32 cellular contexts compared by ENCODE assay signal in the genomic region with DNA sequence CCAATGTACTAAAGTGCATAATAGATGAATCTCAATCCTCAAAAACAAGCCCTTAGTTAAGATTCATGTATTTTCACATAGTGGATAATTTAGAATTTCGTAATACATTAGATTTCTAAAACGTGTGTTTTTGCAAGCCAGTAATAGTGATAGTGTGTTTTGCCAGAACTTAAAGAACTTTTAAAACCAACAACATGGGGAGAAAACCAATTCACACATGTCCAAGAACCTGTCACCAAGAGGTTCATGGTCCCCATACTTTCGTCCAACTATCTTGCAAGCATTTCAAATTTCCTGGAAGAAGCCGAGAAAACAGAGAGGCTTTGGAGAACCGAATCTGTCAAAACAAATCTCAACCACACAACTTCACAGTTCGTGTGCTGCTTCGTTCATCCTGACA. TPM values are rescaled to one million over a fixed set of nuclear protein-coding genes. Genes with fewer than 3 reads are reported as not detected.
"Had no signal": no experiment of that assay in that cellular context is flagged by ENCODE, and none has a peak within 500 bp of the region (broad histone marks: within the 10 kb centered on the region; RNA-seq: fewer than 3 reads in every experiment).

No MANE protein-coding gene starts in this region.

- H3K4me1 ChIP-seq: adrenal gland, Peyer's patch had no signal

- H3K27me3 ChIP-seq: adrenal gland, Peyer's patch, SJCRH30 had no signal

- DNase-seq: activated CD4-positive, alpha-beta T cell treated with anti-CD3 and anti-CD28 coated beads, Interleukin-2, amount 10 ng/mL, durations not matched to agents 24 days and 14 days; activated CD4-positive, alpha-beta T cell treated with anti-CD3 and anti-CD28 coated beads, Interleukin-2, amount 50 U/mL, for 4 hours; activated CD8-positive, alpha-beta T cell treated with anti-CD3 and anti-CD28 coated beads for 36 hours; activated effector memory CD4-positive, alpha-beta T cell treated with anti-CD3 and anti-CD28 coated beads, Interleukin-2, amount 50 U/mL, for 16 hours; activated naive CD4-positive, alpha-beta T cell; activated naive CD4-positive, alpha-beta T cell treated with anti-CD3 and anti-CD28 coated beads, Interleukin-2, amount 50 U/mL, for 16 hours; activated naive CD8-positive, alpha-beta T cell treated with anti-CD3 and anti-CD28 coated beads for 36 hours; activated T-cell treated with anti-CD3 and anti-CD28 coated beads, Interleukin-2, amount 50 U/mL, for 1 hour; activated T-cell treated with anti-CD3 and anti-CD28 coated beads, Interleukin-2, amount 50 U/mL, for 72 hours; adrenal gland; central memory CD4-positive, alpha-beta T cell; NCI-H1092 treated with DMSO at 0.1 percent for 48 hours; NCI-H1417; NCI-H146; NCI-H187; NCI-H2029 treated with DMSO at 0.1 percent for 48 hours; NCI-H2107; NCI-H2171; NCI-H510A; NCI-H526; NCI-H748 treated with DMSO at 0.1 percent for 48 hours; NK-92 treated with Interleukin-12 subunit alpha and Interleukin-12 subunit beta, amount 100 ng/mL, for 24 hours; PC-3; Peyer's patch; RPMI8226; SJCRH30 had no signal

- H3K4me1 Mint-ChIP-seq: activated CD4-positive, alpha-beta T cell treated with anti-CD3 and anti-CD28 coated beads, Interleukin-2, amount 10 ng/mL, durations not matched to agents 24 days and 14 days; activated naive CD8-positive, alpha-beta T cell treated with anti-CD3 and anti-CD28 coated beads for 36 hours; activated T-helper 17 cell treated with anti-CD3 and anti-CD28 coated beads, Interleukin-2, amount 50 U/mL, for 72 hours had no signal

- H3K36me3 Mint-ChIP-seq: activated naive CD8-positive, alpha-beta T cell treated with anti-CD3 and anti-CD28 coated beads for 36 hours; brain had no signal

- H3K27ac ChIP-seq: adrenal gland, Peyer's patch, SK-N-MC had no signal

- H3K4me3 ChIP-seq: adrenal gland, Peyer's patch, SJCRH30, SK-N-MC had no signal

- H3K9me3 Mint-ChIP-seq: activated CD4-positive, alpha-beta T cell treated with anti-CD3 and anti-CD28 coated beads, Interleukin-2, amount 10 ng/mL, durations not matched to agents 24 days and 14 days; activated CD8-positive, alpha-beta T cell treated with anti-CD3 and anti-CD28 coated beads for 36 hours; activated naive CD8-positive, alpha-beta T cell treated with anti-CD3 and anti-CD28 coated beads for 36 hours; activated T-helper 17 cell treated with anti-CD3 and anti-CD28 coated beads, Interleukin-2, amount 50 U/mL, for 72 hours; T-helper 1 cell treated with Interleukin-12 subunit alpha and Interleukin-12 subunit beta and Interleukin-4 antibody, amounts not matched to agents 30 μg/mL and 1 μg/mL, for 36 hours; T-helper 2 cell treated with Interferon-gamma antibody and Interleukin-4, amounts not matched to agents 5 μg/mL and 100 μg/mL, for 36 hours had no signal

- ATAC-seq: activated CD8-positive, alpha-beta T cell treated with anti-CD3 and anti-CD28 coated beads for 36 hours; activated T-cell treated with anti-CD3 and anti-CD28 coated beads, Interleukin-2, amount 50 U/mL, for 72 hours; activated T-helper 17 cell treated with anti-CD3 and anti-CD28 coated beads, Interleukin-2, amount 50 U/mL, for 72 hours; PC-3 had no signal

- H3K36me3 ChIP-seq: adrenal gland, Peyer's patch, SJCRH30 had no signal

- H3K27me3 Mint-ChIP-seq: activated CD4-positive, alpha-beta T cell treated with anti-CD3 and anti-CD28 coated beads, Interleukin-2, amount 10 ng/mL, durations not matched to agents 24 days and 14 days; activated CD8-positive, alpha-beta T cell treated with anti-CD3 and anti-CD28 coated beads for 36 hours; activated naive CD8-positive, alpha-beta T cell treated with anti-CD3 and anti-CD28 coated beads for 36 hours had no signal

- H3K27ac Mint-ChIP-seq: activated CD4-positive, alpha-beta T cell treated with anti-CD3 and anti-CD28 coated beads, Interleukin-2, amount 10 ng/mL, durations not matched to agents 24 days and 14 days; activated CD8-positive, alpha-beta T cell treated with anti-CD3 and anti-CD28 coated beads for 36 hours; activated naive CD8-positive, alpha-beta T cell treated with anti-CD3 and anti-CD28 coated beads for 36 hours; activated T-cell treated with anti-CD3 and anti-CD28 coated beads, Interleukin-2, amount 50 U/mL, for 72 hours; activated T-helper 17 cell treated with anti-CD3 and anti-CD28 coated beads, Interleukin-2, amount 50 U/mL, for 72 hours; T-helper 1 cell treated with Interleukin-12 subunit alpha and Interleukin-12 subunit beta and Interleukin-4 antibody, amounts not matched to agents 30 μg/mL and 1 μg/mL, for 36 hours; T-helper 2 cell treated with Interferon-gamma antibody and Interleukin-4, amounts not matched to agents 5 μg/mL and 100 μg/mL, for 36 hours had no signal

- H3K4me3 Mint-ChIP-seq: activated CD4-positive, alpha-beta T cell treated with anti-CD3 and anti-CD28 coated beads, Interleukin-2, amount 10 ng/mL, durations not matched to agents 24 days and 14 days; activated CD8-positive, alpha-beta T cell treated with anti-CD3 and anti-CD28 coated beads for 36 hours; activated naive CD8-positive, alpha-beta T cell treated with anti-CD3 and anti-CD28 coated beads for 36 hours; activated T-cell treated with anti-CD3 and anti-CD28 coated beads, Interleukin-2, amount 50 U/mL, for 72 hours; activated T-helper 17 cell treated with anti-CD3 and anti-CD28 coated beads, Interleukin-2, amount 50 U/mL, for 72 hours; brain; T-helper 1 cell treated with Interleukin-12 subunit alpha and Interleukin-12 subunit beta and Interleukin-4 antibody, amounts not matched to agents 30 μg/mL and 1 μg/mL, for 36 hours; T-helper 2 cell treated with Interferon-gamma antibody and Interleukin-4, amounts not matched to agents 5 μg/mL and 100 μg/mL, for 36 hours had no signal

- H3K9me3 ChIP-seq: adrenal gland, Peyer's patch, SJCRH30 had no signal

RNA-seq across cellular contexts. Expression of a gene that starts 32.0 kb away (rescaled TPM):
- total RNA-seq: activated CD4-positive, alpha-beta T cell treated with anti-CD3 and anti-CD28 coated beads, Interleukin-2, amount 10 ng/mL, durations not matched to agents 24 days and 14 days; activated CD8-positive, alpha-beta memory T cell treated with anti-CD3 and anti-CD28 coated beads for 36 hours; activated CD8-positive, alpha-beta T cell treated with anti-CD3 and anti-CD28 coated beads for 36 hours; activated naive CD8-positive, alpha-beta T cell treated with anti-CD3 and anti-CD28 coated beads for 36 hours; activated T-cell treated with anti-CD3 and anti-CD28 coated beads, Interleukin-2, amount 50 U/mL, for 72 hours; activated T-helper 17 cell treated with anti-CD3 and anti-CD28 coated beads, Interleukin-2, amount 50 U/mL, for 72 hours; PC-3 had no signal
